ENCODE assay signal across 24 cellular contexts in genomic region chr6:84663866-84664265, GRCh38.
A peak's percentile ranks its signal among the peaks of the same experiment; 100 is the strongest.
DNase-seq lines count a peak whose midpoint lies in the region; ATAC-seq, FAIRE-seq and TF ChIP-seq lines count a peak whose summit lies in the region.
"Had no signal": no experiment of that assay in that cellular context is flagged by ENCODE, and none has a peak within 500 bp of the region (broad histone marks: within the 10 kb centered on the region; RNA-seq: fewer than 3 reads in every experiment).

No MANE protein-coding gene starts in this region.

- 40 to 53% (median 52%) methylated on average over 2 of the region's 2 CpGs for WGBS in small intestine, 3 donors

- no peak overlapping the region for H2AFZ ChIP-seq in astrocyte (ENCODE audit: low read depth, low read length)
- H2AFZ ChIP-seq in osteoblast (ENCODE audit: low read length), result peak overlapping the region; percentile 61
- H2AFZ ChIP-seq: GM23338 had no signal

- no peaks in the 10 kb centered on the region for H3K36me3 Mint-ChIP-seq in astrocyte (ENCODE audit: low read depth, unreplicated experiment)
- H3K36me3 Mint-ChIP-seq: CD14-positive monocyte; CD8-positive, alpha-beta memory T cell had no signal

- no peak overlapping the region for H3K4me3 Mint-ChIP-seq in astrocyte (ENCODE audit: unreplicated experiment)
- H3K4me3 Mint-ChIP-seq: CD14-positive monocyte; CD4-positive, alpha-beta T cell; CD8-positive, alpha-beta memory T cell; GM23338; H9 had no signal

- no peak overlapping the region for H3K27ac Mint-ChIP-seq in astrocyte (ENCODE audit: unreplicated experiment)
- H3K27ac Mint-ChIP-seq: CD14-positive monocyte; CD4-positive, alpha-beta T cell; CD8-positive, alpha-beta memory T cell; GM23338; H9 had no signal

- ATAC-seq in HG02588 (IDR thresholded peaks at IDR 0.05; ENCODE audit: unreplicated experiment), result no peak
- ATAC-seq: A549, GM23338, HCT116 had no signal

- H3K9me3 ChIP-seq in astrocyte (ENCODE audit: insufficient read depth, low read depth, low read length) (no peaks in the 10 kb centered on the region), osteoblast (ENCODE audit: low read depth, low read length) (no peaks in the 10 kb centered on the region), small intestine (ENCODE audit: control insufficient read depth, low read depth) (no peaks in the 10 kb centered on the region)
- H3K9me3 ChIP-seq: A549; BE2C; BLaER1 treated with 17β-estradiol and CSF1 and Interleukin-3, amounts not matched to agents 10 nM and 100 nM had no signal

- H3K4me2 ChIP-seq in astrocyte (ENCODE audit: low read length) (no peak overlapping the region), osteoblast (ENCODE audit: insufficient read depth, low read length) (peak overlapping the region; percentile 32)
- H3K4me2 ChIP-seq: A549; BLaER1 treated with 17β-estradiol and CSF1 and Interleukin-3, amounts not matched to agents 10 nM and 100 nM; GM23338 had no signal

- H3K27ac ChIP-seq in astrocyte (ENCODE audit: low read depth, low read length) (no peak overlapping the region), osteoblast (ENCODE audit: low read depth, low read length) (no peak overlapping the region), small intestine (ENCODE audit: low read depth in 1 of 2, low read length in 1 of 2) (no peak overlapping the region)
- H3K27ac ChIP-seq: A549; BLaER1 treated with 17β-estradiol and CSF1 and Interleukin-3, amounts not matched to agents 10 nM and 100 nM had no signal

- H3K79me2 ChIP-seq in astrocyte (ENCODE audit: insufficient read depth, low read length) (no peaks in the 10 kb centered on the region), osteoblast (ENCODE audit: insufficient read depth, low read length) (no peaks in the 10 kb centered on the region)

- no peaks in the 10 kb centered on the region for H3K36me3 ChIP-seq in astrocyte (ENCODE audit: insufficient read depth, low read length)
- H3K36me3 ChIP-seq in osteoblast (ENCODE audit: insufficient read depth, low read length), result no peaks in the 10 kb centered on the region
- H3K36me3 ChIP-seq in small intestine (ENCODE audit: control insufficient read depth in 2 of 2, insufficient read depth in 2 of 2, low read length in 2 of 2), result no peaks in the 10 kb centered on the region
- H3K36me3 ChIP-seq: BE2C; BLaER1 treated with 17β-estradiol and CSF1 and Interleukin-3, amounts not matched to agents 10 nM and 100 nM had no signal

- H3K27me3 ChIP-seq in astrocyte (ENCODE audit: insufficient read depth, low read length) (no peaks in the 10 kb centered on the region), osteoblast (ENCODE audit: insufficient read depth, low read length) (no peaks in the 10 kb centered on the region), small intestine (ENCODE audit: control insufficient read depth in 2 of 2, insufficient read depth in 2 of 2, low read length in 2 of 2) (no peaks in the 10 kb centered on the region)
- H3K27me3 ChIP-seq: BE2C; BLaER1 treated with 17β-estradiol and CSF1 and Interleukin-3, amounts not matched to agents 10 nM and 100 nM had no signal

- no peaks in the 10 kb centered on the region for H3K9me3 Mint-ChIP-seq in astrocyte (ENCODE audit: unreplicated experiment)
- H3K9me3 Mint-ChIP-seq: GM23338, H9 had no signal

- DNase-seq in EH (ENCODE audit: low read depth) (peak; percentile 61), astrocyte (ENCODE audit: low read depth) (peak; percentile 9), osteoblast (ENCODE audit: insufficient read length, low spot score, missing footprints) (no peak), small intestine (no peak), glomerular visceral epithelial cell (ENCODE audit: extremely low spot score) (no peak)
- DNase-seq: 8988T; ACHN; AML-193; BE2C; CD4-positive, alpha-beta T cell; CD8-positive, alpha-beta memory T cell; DMS 273 treated with DMSO at 0.1 percent for 48 hours; DMS79; GF-D8; H9 had no signal

- H3K9ac ChIP-seq in astrocyte (ENCODE audit: low read length), result no peak overlapping the region
- H3K9ac ChIP-seq: BLaER1 treated with 17β-estradiol and CSF1 and Interleukin-3, amounts not matched to agents 10 nM and 100 nM had no signal

- H3K27me3 Mint-ChIP-seq in astrocyte (ENCODE audit: low read depth, unreplicated experiment), result no peaks in the 10 kb centered on the region
- H3K27me3 Mint-ChIP-seq: CD4-positive, alpha-beta T cell; CD8-positive, alpha-beta memory T cell had no signal

- TF ChIP-seq CTCF in astrocyte (IDR thresholded peaks at IDR 0.05; ENCODE audit: insufficient read depth, low read depth, low read length) (no peak), osteoblast (IDR thresholded peaks at IDR 0.05; ENCODE audit: extremely low read depth, low read depth, low read length) (no peak)

- FAIRE-seq in astrocyte (lab: Jason Lieb, UNC) (no peak), small intestine (lab: Jason Lieb, UNC) (no peak)
- FAIRE-seq: A549, D721Med, GM12891, GM18507 had no signal

- no peaks in the 10 kb centered on the region for H4K20me1 ChIP-seq in astrocyte (ENCODE audit: insufficient read depth, low read length)
- H4K20me1 ChIP-seq in osteoblast (ENCODE audit: insufficient read depth, low read length), result no peaks in the 10 kb centered on the region
- H4K20me1 ChIP-seq: BLaER1 treated with 17β-estradiol and CSF1 and Interleukin-3, amounts not matched to agents 10 nM and 100 nM had no signal

- H3K4me1 ChIP-seq in astrocyte (ENCODE audit: insufficient read depth, low read length) (no peaks in the 10 kb centered on the region), osteoblast (ENCODE audit: insufficient read depth, low read length) (peaks cover 8% of the 10 kb centered on the region), small intestine (ENCODE audit: control insufficient read depth in 2 of 2, insufficient read depth in 1 of 2, low read depth in 1 of 2, low read length in 1 of 2) (no peaks in the 10 kb centered on the region)
- H3K4me1 ChIP-seq: A549; BLaER1 treated with 17β-estradiol and CSF1 and Interleukin-3, amounts not matched to agents 10 nM and 100 nM had no signal

- H3K4me1 Mint-ChIP-seq in astrocyte (ENCODE audit: low read depth, unreplicated experiment), result peaks cover 8% of the 10 kb centered on the region
- H3K4me1 Mint-ChIP-seq: CD14-positive monocyte; CD8-positive, alpha-beta memory T cell had no signal

- H3K4me3 ChIP-seq in astrocyte (ENCODE audit: insufficient read depth, low read depth, low read length), result no peak overlapping the region
- H3K4me3 ChIP-seq in osteoblast (ENCODE audit: insufficient read depth, low read length), result no peak overlapping the region
- no peak overlapping the region for H3K4me3 ChIP-seq in small intestine (ENCODE audit: low read depth in 1 of 2, low read length in 2 of 2)
- H3K4me3 ChIP-seq: A549; BLaER1 treated with 17β-estradiol and CSF1 and Interleukin-3, amounts not matched to agents 10 nM and 100 nM; GM23338 had no signal

Comparison
In these comparisons a context has a peak if more than half of its experiments do, and no peak if none do; other contexts are left out.
1. DNase-seq: peak in EH (single experiment) and astrocyte (single experiment); none in osteoblast (single experiment), small intestine (single experiment) and glomerular visceral epithelial cell (single experiment).